Comparison of ENCODE assay signal across 18 cellular contexts in genomic region chr12:104674083-104674482, GRCh38.
DNase-seq lines count a peak whose midpoint lies in the region; ATAC-seq and TF ChIP-seq lines count a peak whose summit lies in the region.
"Had no signal": no experiment of that assay in that cellular context is flagged by ENCODE, and none has a peak within 500 bp of the region (broad histone marks: within the 10 kb centered on the region; RNA-seq: fewer than 3 reads in every experiment).

No MANE protein-coding gene starts in this region.

- H3K4me1 Mint-ChIP-seq in natural killer cell treated with Interleukin-12 subunit alpha and Interleukin-12 subunit beta and Interleukin-15 and Interleukin-18, amount 100 ng/mL, for 72 hours (ENCODE audit: low read depth in 2 of 2): peaks cover 79 to 83% of the 10 kb centered on the region in 2 donors

- TF ChIP-seq CTCF in heart right ventricle (IDR thresholded peaks at IDR 0.05) (no peak), uterus (IDR thresholded peaks at IDR 0.05) (no peak), BE2C (IDR thresholded peaks at IDR 0.05; ENCODE audit: low read depth, low read length) (no peak)

- H3K27ac ChIP-seq in heart right ventricle (peak overlapping the region in 7 of 10 donors; percentile 10 to 88 (median 55)), uterus (peak overlapping the region; percentile 15 to 55)
- H3K27ac ChIP-seq: brain microvascular endothelial cell had no signal

- in situ Hi-C loops in KBM-7 (cut with MboI; ENCODE audit: low pct_unique_long_range_greater_than_20kb, low sequenced_read_pairs): no loop called here

- TF ChIP-seq POLR2A in uterus (IDR thresholded peaks at IDR 0.05): no peak

- ATAC-seq in heart right ventricle (no peak), Right ventricle myocardium inferior (no peak), HG03460 (IDR thresholded peaks at IDR 0.05; ENCODE audit: unreplicated experiment) (no peak)
- no peak for ATAC-seq in natural killer cell treated with Interleukin-12 subunit alpha and Interleukin-12 subunit beta and Interleukin-15 and Interleukin-18, amount 100 ng/mL, for 72 hours
- ATAC-seq: activated CD8-positive, alpha-beta T cell treated with anti-CD3 and anti-CD28 coated beads, Interleukin-2, amount 10 ng/mL, durations not matched to agents 7 days and 5 days; HepG2; sciatic nerve had no signal

- peak overlapping the region; percentile 80 for H3K9ac ChIP-seq in adipocyte (ENCODE audit: low read length)

- H3K36me3 ChIP-seq in heart right ventricle (no peaks in the 10 kb centered on the region), adipocyte (ENCODE audit: control insufficient read depth, insufficient read depth, low read length, severe bottlenecking) (no peaks in the 10 kb centered on the region), uterus (no peaks in the 10 kb centered on the region), BE2C (no peaks in the 10 kb centered on the region)
- H3K36me3 ChIP-seq: brain microvascular endothelial cell had no signal

- H3K4me3 Mint-ChIP-seq in natural killer cell treated with Interleukin-12 subunit alpha and Interleukin-12 subunit beta and Interleukin-15 and Interleukin-18, amount 100 ng/mL, for 72 hours: peak overlapping the region; percentile 74
- H3K4me3 Mint-ChIP-seq: activated CD8-positive, alpha-beta T cell treated with anti-CD3 and anti-CD28 coated beads, Interleukin-2, amount 10 ng/mL, durations not matched to agents 7 days and 5 days had no signal

- no peaks in the 10 kb centered on the region for H3K27me3 Mint-ChIP-seq in natural killer cell treated with Interleukin-12 subunit alpha and Interleukin-12 subunit beta and Interleukin-15 and Interleukin-18, amount 100 ng/mL, for 72 hours

- intact Hi-C loops in heart right ventricle (cut with DNase I): loop anchor here in 5 of 10 donors (5.0 to 10.0 kb wide), 4 partner anchors 181 to 289 kb away; partner anchors contain the start of gene CHST11 (in 5 of the 5)
- intact Hi-C loops in Right ventricle myocardium inferior (cut with DNase I): loop anchor here (10.0 kb wide), 1 partner anchor 289 kb away; no protein-coding TSS in a partner anchor
- intact Hi-C loops in uterus (cut with DNase I; ENCODE audit: low total_unique reads): no loop called here

- H3K4me3 ChIP-seq in heart right ventricle (no peak overlapping the region), adipocyte (ENCODE audit: low read length) (peak overlapping the region; percentile 14), uterus (no peak overlapping the region), BE2C (ENCODE audit: low read depth, low read length) (no peak overlapping the region)
- H3K4me3 ChIP-seq: lung had no signal

- DNase-seq in heart right ventricle: no peak
- no peak for DNase-seq in Right ventricle myocardium inferior (ENCODE audit: missing footprints)
- no peak for DNase-seq in adipocyte (ENCODE audit: low read depth)
- no peak for DNase-seq in natural killer cell treated with Interleukin-12 subunit alpha and Interleukin-12 subunit beta and Interleukin-15 and Interleukin-18, amount 100 ng/mL, for 72 hours (ENCODE audit: low spot score)
- DNase-seq in uterus: no peak
- DNase-seq in KBM-7: no peak
- DNase-seq in BE2C: no peak
- DNase-seq: activated CD8-positive, alpha-beta T cell treated with anti-CD3 and anti-CD28 coated beads, Interleukin-2, amount 10 ng/mL, durations not matched to agents 7 days and 5 days; activated gamma-delta T cell treated with Interleukin-2 at 50 U/mL for 16 hours; brain microvascular endothelial cell; effector CD4-positive, alpha-beta T cell; HCEC 1CT; NCI-H2081; NCI-H524 had no signal

- peaks cover 25 to 64% (median 50%) of the 10 kb centered on the region in 9 donors for H3K4me1 ChIP-seq in heart right ventricle
- H3K4me1 ChIP-seq in adipocyte (ENCODE audit: control insufficient read depth, insufficient read depth, low read length): peaks cover 54% of the 10 kb centered on the region
- H3K4me1 ChIP-seq in uterus: peaks cover 12 to 24% of the 10 kb centered on the region in 2 donors
- H3K4me1 ChIP-seq in BE2C: peaks cover 48% of the 10 kb centered on the region

- H3K27me3 ChIP-seq in heart right ventricle (no peaks in the 10 kb centered on the region), adipocyte (replicated peaks; ENCODE audit: control insufficient read depth, insufficient read depth, low read length) (no peaks in the 10 kb centered on the region), uterus (no peaks in the 10 kb centered on the region), BE2C (no peaks in the 10 kb centered on the region)
- H3K27me3 ChIP-seq: brain microvascular endothelial cell had no signal

- peaks cover 12% of the 10 kb centered on the region for H3K36me3 Mint-ChIP-seq in natural killer cell treated with Interleukin-12 subunit alpha and Interleukin-12 subunit beta and Interleukin-15 and Interleukin-18, amount 100 ng/mL, for 72 hours

- H3K9me3 Mint-ChIP-seq in natural killer cell treated with Interleukin-12 subunit alpha and Interleukin-12 subunit beta and Interleukin-15 and Interleukin-18, amount 100 ng/mL, for 72 hours: no peaks in the 10 kb centered on the region

- WGBS in heart right ventricle, 2 donors: 39 to 46% methylated on average over 4 of the region's 4 CpGs

- H3K9me3 ChIP-seq in heart right ventricle: no peaks in the 10 kb centered on the region
- H3K9me3 ChIP-seq in adipocyte (ENCODE audit: control insufficient read depth, low read length): no peaks in the 10 kb centered on the region
- no peaks in the 10 kb centered on the region for H3K9me3 ChIP-seq in uterus
- no peaks in the 10 kb centered on the region for H3K9me3 ChIP-seq in BE2C

- H3K27ac Mint-ChIP-seq in natural killer cell treated with Interleukin-12 subunit alpha and Interleukin-12 subunit beta and Interleukin-15 and Interleukin-18, amount 100 ng/mL, for 72 hours: peak overlapping the region; percentile 83 to 87
- H3K27ac Mint-ChIP-seq: activated CD8-positive, alpha-beta T cell treated with anti-CD3 and anti-CD28 coated beads, Interleukin-2, amount 10 ng/mL, durations not matched to agents 7 days and 5 days had no signal
